In genomic region chr10:47481768-47482181, GRCh38 we compare ENCODE assay signal across 10 cellular contexts. TPM values are rescaled to one million over a fixed set of nuclear protein-coding genes. Genes with fewer than 3 reads are reported as not detected.
DNase-seq lines count a peak whose midpoint lies in the region; ATAC-seq, FAIRE-seq and TF ChIP-seq lines count a peak whose summit lies in the region.
"Not testable (repeated sequence)": the region's sequence is repeated elsewhere in the genome, so short reads cannot be mapped to it uniquely, and the experiment has no call there.
"Had no signal": no experiment of that assay in that cellular context is flagged by ENCODE, and none has a peak within 500 bp of the region (broad histone marks: within the 10 kb centered on the region; RNA-seq: fewer than 3 reads in every experiment).

No MANE protein-coding gene starts in this region.

- not testable (repeated sequence) for H3K4me1 Mint-ChIP-seq in Calu3 (ENCODE audit: low read depth, unreplicated experiment); astrocyte (ENCODE audit: low read depth, unreplicated experiment)

- H3K79me1 ChIP-seq in IMR-90 (ENCODE audit: low read depth in 1 of 2, low read length in 2 of 2), result not testable (repeated sequence)

- TF ChIP-seq RAD21 in IMR-90 (IDR thresholded peaks at IDR 0.05; ENCODE audit: low read length), result not testable (repeated sequence)

- H3K27ac Mint-ChIP-seq in Calu3 (ENCODE audit: unreplicated experiment); astrocyte (ENCODE audit: unreplicated experiment): not testable (repeated sequence)

- ATAC-seq in IMR-90 (ENCODE audit: low read depth) (peak; percentile 33), esophagus mucosa (peak; percentile 87), left ventricle myocardium superior (peak; percentile 65), omental fat pad (ENCODE audit: low FRiP score) (peak; percentile 50), aorta (ENCODE audit: low FRiP score) (peak; percentile 6)

- peak overlapping the region in 1 of 2 experiments; percentile 72; a peak in 1 of 4 replicates for H4K8ac ChIP-seq in IMR-90 (ENCODE audit: low read depth in 2 of 2, low read length in 2 of 2)

- BruUV-seq in Calu3 (replicated peaks; lab: Mats Ljungman, UMichigan); IMR-90 (replicated peaks; lab: Mats Ljungman, UMichigan): not testable (repeated sequence)

- peak overlapping the region; percentile 61; the same call in 1 of the 2 replicates for H2BK20ac ChIP-seq in IMR-90 (ENCODE audit: low read depth, low read length)

- H2AFZ ChIP-seq in IMR-90 (replicated peaks; ENCODE audit: low read length, poor library complexity); astrocyte (ENCODE audit: low read depth, low read length): not testable (repeated sequence)

- TF ChIP-seq POLR2A in IMR-90 (IDR thresholded peaks at IDR 0.05; ENCODE audit: low read depth, low read length), result not testable (repeated sequence)

- not testable (repeated sequence) for H3K14ac ChIP-seq in IMR-90 (replicated peaks; ENCODE audit: low read depth, low read length)

- H4K20me1 ChIP-seq in IMR-90 (ENCODE audit: insufficient read depth, low read length); astrocyte (ENCODE audit: insufficient read depth, low read length): not testable (repeated sequence)

- H2BK15ac ChIP-seq in IMR-90 (ENCODE audit: low read depth, low read length), result peak overlapping the region; percentile 44; the same call in 1 of the 3 replicates

- peak overlapping the region; percentile 92 for H4K91ac ChIP-seq in IMR-90 (ENCODE audit: insufficient read depth, low read depth, low read length)

- TF ChIP-seq CTCF in Calu3 (IDR thresholded peaks at IDR 0.05; ENCODE audit: unreplicated experiment); IMR-90 (conservative IDR thresholded peaks at IDR 0.05; ENCODE audit: low read depth, low read length); RWPE1 (conservative IDR thresholded peaks at IDR 0.05; ENCODE audit: low read depth); astrocyte (IDR thresholded peaks at IDR 0.05; ENCODE audit: insufficient read depth, low read depth, low read length); omental fat pad (IDR thresholded peaks at IDR 0.05): not testable (repeated sequence)

- H3K9me1 ChIP-seq in IMR-90 (ENCODE audit: insufficient read depth, low read length), result not testable (repeated sequence)

- POLR2A ChIA-PET in IMR-90 (lab: Charles Lee; ENCODE audit: unreplicated experiment); RWPE1 (lab: Yijun Ruan, JAX; ENCODE audit: low non-redundant PET): not testable (repeated sequence)

- H3K9ac ChIP-seq in IMR-90 (ENCODE audit: low read depth, low read length), result peak overlapping the region; percentile 14; the same call in 1 of the 2 replicates
- H3K9ac ChIP-seq in astrocyte (ENCODE audit: low read length), result not testable (repeated sequence)

- H2AK9ac ChIP-seq in IMR-90 (replicated peaks; ENCODE audit: low read depth, low read length, poor library complexity), result not testable (repeated sequence)

- H2BK120ac ChIP-seq in IMR-90 (ENCODE audit: low read depth, low read length), result peak overlapping the region; percentile 93

- H3K79me2 ChIP-seq in astrocyte (ENCODE audit: insufficient read depth, low read length), result not testable (repeated sequence)

- H3K27me3 ChIP-seq in IMR-90 (ENCODE audit: control insufficient read depth, insufficient read depth, low read length); astrocyte (ENCODE audit: insufficient read depth, low read length); aorta (ENCODE audit: control insufficient read depth in 1 of 2, insufficient read depth in 2 of 2, low read length in 1 of 2): not testable (repeated sequence)

- H3K4me2 ChIP-seq in IMR-90 (ENCODE audit: low read depth, low read length); astrocyte (ENCODE audit: low read length): not testable (repeated sequence)

- H3K4me1 ChIP-seq in IMR-90 (ENCODE audit: control insufficient read depth, insufficient read depth, low read length); astrocyte (ENCODE audit: insufficient read depth, low read length); aorta (ENCODE audit: control insufficient read depth in 1 of 2, insufficient read depth in 2 of 2, low read length in 2 of 2): not testable (repeated sequence)

- H2AK5ac ChIP-seq in IMR-90 (ENCODE audit: low read depth, low read length), result peak overlapping the region; percentile 91; the same call in 1 of the 2 replicates

- not testable (repeated sequence) for H3K36me3 ChIP-seq in IMR-90 (ENCODE audit: control insufficient read depth, insufficient read depth, low read length); astrocyte (ENCODE audit: insufficient read depth, low read length); aorta (ENCODE audit: control insufficient read depth in 1 of 2, insufficient read depth in 2 of 2, low read length in 1 of 2)

- in situ Hi-C loops in IMR-90 (cut with MboI; ENCODE audit: low sequenced_read_pairs), result not testable (repeated sequence)

- not testable (repeated sequence) for H3K56ac ChIP-seq in IMR-90 (ENCODE audit: extremely low read depth, insufficient read depth, low read length)

- H3K18ac ChIP-seq in IMR-90 (ENCODE audit: low read depth, low read length), result not testable (repeated sequence)

- dilution Hi-C loops in IMR-90 (cut with HindIII; ENCODE audit: low sequenced_read_pairs, unreplicated experiment), result not testable (repeated sequence)

- not testable (repeated sequence) for FAIRE-seq in astrocyte (lab: Jason Lieb, UNC)

- CTCF ChIA-PET in Calu3 (lab: Charles Lee); IMR-90 (lab: Yijun Ruan, JAX); RWPE1 (lab: Yijun Ruan, JAX): not testable (repeated sequence)

- H3K27me3 Mint-ChIP-seq in Calu3 (ENCODE audit: unreplicated experiment); astrocyte (ENCODE audit: low read depth, unreplicated experiment): not testable (repeated sequence)

- not testable (repeated sequence) for H3K27ac ChIP-seq in IMR-90 (ENCODE audit: insufficient read depth, low read length); aorta (ENCODE audit: low read depth in 1 of 2, low read length in 2 of 2)
- peak overlapping the region; percentile 79 for H3K27ac ChIP-seq in RWPE1
- peak overlapping the region; percentile 71 for H3K27ac ChIP-seq in astrocyte (ENCODE audit: low read depth, low read length)

- peak overlapping the region; percentile 66; the same call in 1 of the 2 replicates for H3K23ac ChIP-seq in IMR-90 (ENCODE audit: low read depth, low read length)

- H3K4ac ChIP-seq in IMR-90 (ENCODE audit: low read depth, low read length), result peak overlapping the region; percentile 89

- not testable (repeated sequence) for H3K4me3 ChIP-seq in IMR-90 (ENCODE audit: insufficient read depth, low read depth, low read length); astrocyte (ENCODE audit: insufficient read depth, low read depth, low read length); aorta (ENCODE audit: low read length in 2 of 2)

- WGBS in IMR-90 (ENCODE audit: extremely low coverage in 2 of 2, insufficient read length in 1 of 2), 2 experiments, result no CpG with 5 or more reads among the region's 6 CpGs
- WGBS in aorta, 2 donors, result 80 to 81% methylated on average over 5 of the region's 6 CpGs

- DNase-seq in Calu3, result peak; percentile 17
- not testable (repeated sequence) for DNase-seq in IMR-90; RWPE1 (ENCODE audit: low spot score); astrocyte (ENCODE audit: low read depth); left ventricle myocardium superior; omental fat pad (ENCODE audit: low spot score); aorta

- H2BK5ac ChIP-seq in IMR-90 (ENCODE audit: low read depth, low read length, poor library complexity, severe bottlenecking), result peak overlapping the region; percentile 72

- H3K4me3 Mint-ChIP-seq in Calu3 (ENCODE audit: low read depth, unreplicated experiment); astrocyte (ENCODE audit: unreplicated experiment): not testable (repeated sequence)

- H3K9me3 ChIP-seq in IMR-90 (ENCODE audit: control insufficient read depth, insufficient read depth, low read length); astrocyte (ENCODE audit: insufficient read depth, low read depth, low read length); aorta (ENCODE audit: control insufficient read depth, low read length): not testable (repeated sequence)

- intact Hi-C loops in Calu3 (cut with micrococcal nuclease; ENCODE audit: unreplicated experiment); IMR-90 (cut with micrococcal nuclease); left ventricle myocardium superior (cut with micrococcal nuclease); aorta (cut with DNase I): not testable (repeated sequence)

- not testable (repeated sequence) for H4K5ac ChIP-seq in IMR-90 (ENCODE audit: low read depth, low read length)

- H3K9me3 Mint-ChIP-seq in Calu3 (ENCODE audit: low read depth, unreplicated experiment); astrocyte (ENCODE audit: unreplicated experiment): not testable (repeated sequence)

- not testable (repeated sequence) for H3K36me3 Mint-ChIP-seq in Calu3 (ENCODE audit: insufficient read depth, unreplicated experiment); astrocyte (ENCODE audit: low read depth, unreplicated experiment)

RNA-seq across cellular contexts. Expression of gene ANXA8, which starts 2.1 kb away (rescaled TPM):
- 0.69 and 1.1 TPM in 2 replicates for total RNA-seq in Calu3 (2022)
- total RNA-seq in IMR-90 (2012; rRNA removed), result 0.83 and 0.90 TPM in 2 replicates
- polyA plus RNA-seq in IMR-90 (2012; rRNA removed), result 1.1 and 1.3 TPM in 2 replicates
- 0.46 and 0.56 TPM in 2 replicates for polyA plus RNA-seq in IMR-90 (2012; cell fraction: cytosol; rRNA removed)
- polyA plus RNA-seq in IMR-90 (2012; cell fraction: nucleus; rRNA removed; ENCODE audit: low replicate concordance), result 2.2 and 4.2 TPM in 2 replicates
- total RNA-seq in astrocyte, result 0.55 and 1.0 TPM in 2 replicates
- total RNA-seq in esophagus mucosa, result 203 TPM
- 3.0 TPM for total RNA-seq in left ventricle myocardium superior
- 100 to 1,000 TPM in 2 of 4 donors, 10 to 100 TPM in 1, 1 to 10 TPM in 1; 1.3 to 183 (median 117) TPM for total RNA-seq in omental fat pad
- total RNA-seq in aorta, result under 1 TPM in 1 of 2 donors, not detected in 1; 0.27 TPM
- under 1 TPM in 1 of 2 donors, not detected in 1; 0.82 TPM for polyA plus RNA-seq in aorta
- total RNA-seq: A673, K562 had no signal
- polyA plus RNA-seq: K562 had no signal

RNA-seq across cellular contexts. Expression of gene FAM25G, which starts 9.7 kb away (rescaled TPM):
- total RNA-seq in Calu3 (2022) (not detected in 2 replicates), IMR-90 (2012; rRNA removed) (not detected in 2 replicates), astrocyte (not detected in 2 replicates), esophagus mucosa (3.4 TPM), left ventricle myocardium superior (not detected), omental fat pad (not detected), aorta (not detected)
- polyA plus RNA-seq in IMR-90 (2012; rRNA removed) (not detected in 2 replicates), aorta (not detected)
- not detected in 2 replicates for polyA plus RNA-seq in IMR-90 (2012; cell fraction: cytosol; rRNA removed)
- polyA plus RNA-seq in IMR-90 (2012; cell fraction: nucleus; rRNA removed; ENCODE audit: low replicate concordance), result not detected in 2 replicates
- total RNA-seq: A673, K562 had no signal
- polyA plus RNA-seq: K562 had no signal

RNA-seq across cellular contexts. Expression of gene AGAP9, which starts 41.7 kb away (rescaled TPM):
- total RNA-seq in Calu3 (2022) (17.6 and 19.3 TPM in 2 replicates), IMR-90 (2012; rRNA removed) (2.5 and 3.2 TPM in 2 replicates), astrocyte (6.5 and 7.0 TPM in 2 replicates), esophagus mucosa (3.0 TPM), left ventricle myocardium superior (2.3 TPM), omental fat pad (10 to 100 TPM in 2 of 4 donors, 1 to 10 TPM in 2; 1.3 to 13.1 (median 10.4) TPM), aorta (10 to 100 TPM in 1 of 2 donors, 1 to 10 TPM in 1; 7.3 to 21.8 TPM)
- polyA plus RNA-seq in IMR-90 (2012; rRNA removed) (10.0 and 11.2 TPM in 2 replicates), aorta (10 to 100 TPM in 1 of 2 donors, 1 to 10 TPM in 1; 2.9 to 13.3 TPM)
- polyA plus RNA-seq in IMR-90 (2012; cell fraction: cytosol; rRNA removed), result 1.8 and 2.6 TPM in 2 replicates
- polyA plus RNA-seq in IMR-90 (2012; cell fraction: nucleus; rRNA removed; ENCODE audit: low replicate concordance), result 103 and 118 TPM in 2 replicates

Comparison
In these comparisons a context has a peak if more than half of its experiments do, and no peak if none do; other contexts are left out.
1. ATAC-seq: peak in every context shown above with its lines; median percentile 87 in esophagus mucosa; 65 in left ventricle myocardium superior; 50 in omental fat pad; 33 in IMR-90; 6 in aorta.